17 cellular contexts compared by ENCODE assay signal in genomic region chr10:29370612-29371092, GRCh38.
DNase-seq lines count a peak whose midpoint lies in the region; ATAC-seq and TF ChIP-seq lines count a peak whose summit lies in the region.
"Had no signal": no experiment of that assay in that cellular context is flagged by ENCODE, and none has a peak within 500 bp of the region (broad histone marks: within the 10 kb centered on the region; RNA-seq: fewer than 3 reads in every experiment).

No MANE protein-coding gene starts in this region.

- H3K27me3 Mint-ChIP-seq in CD14-positive monocyte (ENCODE audit: low read depth in 3 of 3): peaks cover 7 to 10% (median 7%) of the 10 kb centered on the region in 3 donors

- H3K4me1 ChIP-seq in BE2C (peaks cover 7% of the 10 kb centered on the region), psoas muscle (peaks cover 17% of the 10 kb centered on the region)
- H3K4me1 ChIP-seq: HAP-1 had no signal

- WGBS in psoas muscle, 3 donors: 19 to 26% (median 25%) methylated on average over 5 of the region's 5 CpGs

- no peaks in the 10 kb centered on the region for H3K27me3 ChIP-seq in BE2C
- peaks cover 0 to 1% (median 0%) of the 10 kb centered on the region in 3 donors for H3K27me3 ChIP-seq in psoas muscle (ENCODE audit: insufficient read depth in 3 of 3, low read length in 2 of 3)

- no peaks in the 10 kb centered on the region for H3K36me3 Mint-ChIP-seq in CD14-positive monocyte
- H3K36me3 Mint-ChIP-seq: activated naive CD4-positive, alpha-beta T cell treated with anti-CD3 and anti-CD28 coated beads, Interleukin-2, amount 50 U/mL, for 72 hours; stimulated activated effector memory CD8-positive, alpha-beta T cell treated with anti-CD3 and anti-CD28 coated beads, Interleukin-12 subunit alpha, Interleukin-12 subunit beta, amount 100 ng/mL, for 72 hours had no signal

- ATAC-seq in psoas muscle (peak; percentile 29 to 51 (median 40)), HG03460 (IDR thresholded peaks at IDR 0.05; ENCODE audit: unreplicated experiment) (no peak), HG03442 (IDR thresholded peaks at IDR 0.05; ENCODE audit: unreplicated experiment) (no peak), GM21515 (IDR thresholded peaks at IDR 0.05; ENCODE audit: unreplicated experiment) (no peak)
- ATAC-seq: activated naive CD4-positive, alpha-beta T cell treated with anti-CD3 and anti-CD28 coated beads, Interleukin-2, amount 50 U/mL, for 72 hours; GM12878; stimulated activated effector memory CD8-positive, alpha-beta T cell treated with anti-CD3 and anti-CD28 coated beads, Interleukin-12 subunit alpha, Interleukin-12 subunit beta, amount 100 ng/mL, for 72 hours had no signal

- no peaks in the 10 kb centered on the region for H3K36me3 ChIP-seq in BE2C
- no peaks in the 10 kb centered on the region for H3K36me3 ChIP-seq in psoas muscle (ENCODE audit: insufficient read depth in 1 of 2, low read depth in 1 of 2)
- H3K36me3 ChIP-seq: HAP-1 had no signal

- no peak overlapping the region for H3K27ac Mint-ChIP-seq in CD14-positive monocyte
- H3K27ac Mint-ChIP-seq: activated naive CD4-positive, alpha-beta T cell treated with anti-CD3 and anti-CD28 coated beads, Interleukin-2, amount 50 U/mL, for 72 hours; stimulated activated effector memory CD8-positive, alpha-beta T cell treated with anti-CD3 and anti-CD28 coated beads, Interleukin-12 subunit alpha, Interleukin-12 subunit beta, amount 100 ng/mL, for 72 hours had no signal

- H3K9me3 ChIP-seq in BE2C (no peaks in the 10 kb centered on the region), psoas muscle (no peaks in the 10 kb centered on the region)
- H3K9me3 ChIP-seq: HAP-1 had no signal

- DNase-seq in BE2C (peak; percentile 26), NCI-H226 (peak; percentile 5), epithelial cell of prostate (ENCODE audit: low read depth, low spot score) (no peak), psoas muscle (no peak), CD14-positive monocyte (ENCODE audit: low spot score) (no peak)
- DNase-seq: activated CD4-positive, alpha-beta T cell treated with anti-CD3 and anti-CD28 coated beads, Interleukin-2, amount 50 U/mL, for 48 hours; activated T-cell treated with anti-CD3 and anti-CD28 coated beads, Interleukin-2, amount 50 U/mL, for 1 hour; NCI-H2029 treated with DMSO at 0.1 percent for 48 hours; NCI-H524 had no signal

- no peak overlapping the region for H3K4me3 Mint-ChIP-seq in CD14-positive monocyte
- H3K4me3 Mint-ChIP-seq: stimulated activated effector memory CD8-positive, alpha-beta T cell treated with anti-CD3 and anti-CD28 coated beads, Interleukin-12 subunit alpha, Interleukin-12 subunit beta, amount 100 ng/mL, for 72 hours had no signal

- intact Hi-C loops in psoas muscle (cut with DNase I): no loop called here
- intact Hi-C loops in CD14-positive monocyte (cut with micrococcal nuclease): no loop called here

- peaks cover 0 to 2% (median 0%) of the 10 kb centered on the region in 7 donors for H3K9me3 Mint-ChIP-seq in CD14-positive monocyte
- H3K9me3 Mint-ChIP-seq: activated naive CD4-positive, alpha-beta T cell treated with anti-CD3 and anti-CD28 coated beads, Interleukin-2, amount 50 U/mL, for 72 hours; stimulated activated effector memory CD8-positive, alpha-beta T cell treated with anti-CD3 and anti-CD28 coated beads, Interleukin-12 subunit alpha, Interleukin-12 subunit beta, amount 100 ng/mL, for 72 hours had no signal

- H3K27ac ChIP-seq in epithelial cell of prostate (peak overlapping the region; percentile 47), psoas muscle (no peak overlapping the region)
- H3K27ac ChIP-seq: VCaP had no signal

- H3K4me3 ChIP-seq in BE2C (ENCODE audit: low read depth, low read length) (no peak overlapping the region), psoas muscle (no peak overlapping the region)
- H3K4me3 ChIP-seq: GM12878, HAP-1 had no signal

- H3K4me1 Mint-ChIP-seq in CD14-positive monocyte: no peaks in the 10 kb centered on the region
- H3K4me1 Mint-ChIP-seq: stimulated activated effector memory CD8-positive, alpha-beta T cell treated with anti-CD3 and anti-CD28 coated beads, Interleukin-12 subunit alpha, Interleukin-12 subunit beta, amount 100 ng/mL, for 72 hours had no signal

- TF ChIP-seq CTCF in BE2C (IDR thresholded peaks at IDR 0.05; ENCODE audit: low read depth, low read length) (no peak), psoas muscle (IDR thresholded peaks at IDR 0.05) (no peak), CD14-positive monocyte (IDR thresholded peaks at IDR 0.05) (no peak)

Comparison
In these comparisons a context has a peak if more than half of its experiments do, and no peak if none do; other contexts are left out.
1. DNase-seq: peak in BE2C (single experiment) and NCI-H226 (single experiment); none in epithelial cell of prostate (single experiment), psoas muscle (0 of 2) and CD14-positive monocyte (single experiment).
2. ATAC-seq: peak in psoas muscle (4 of 4); none in HG03460 (single experiment), HG03442 (single experiment) and GM21515 (single experiment).